1 cellular context compared by ENCODE assay signal in the genomic region with DNA sequence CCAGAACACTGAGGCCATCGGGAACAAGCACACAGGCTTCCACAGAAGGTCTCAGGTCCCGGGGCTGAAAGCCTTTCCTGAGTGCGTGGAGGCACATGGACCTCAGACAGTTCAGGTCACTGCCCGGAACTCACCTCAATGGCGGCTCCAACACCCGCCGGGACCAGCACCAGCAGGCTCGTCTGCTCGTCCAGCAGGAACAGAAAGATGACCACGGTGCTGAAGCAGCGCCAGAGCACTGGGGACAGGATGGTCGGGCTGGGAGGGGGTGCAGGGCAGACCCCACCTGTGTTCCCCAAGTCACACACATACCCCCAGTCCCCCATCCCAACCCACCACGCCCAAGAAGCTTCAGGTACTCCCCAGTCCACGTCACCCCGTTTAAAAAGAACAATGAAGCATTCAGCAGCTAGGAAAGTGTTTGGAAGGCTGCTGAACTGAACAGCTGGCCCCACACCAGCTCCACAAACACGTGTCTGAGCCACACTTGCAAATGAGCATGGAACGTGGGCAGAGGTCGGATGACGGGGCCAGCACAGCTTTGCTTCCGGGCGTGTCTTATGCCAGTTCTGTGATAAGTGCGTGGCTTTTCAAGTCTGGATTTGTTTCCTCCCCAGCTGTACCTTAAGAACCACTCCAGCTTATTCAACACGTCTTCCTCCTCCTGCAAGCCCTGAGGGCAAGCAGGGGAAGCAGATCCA.
TF ChIP-seq lines count a peak whose summit lies in the region.

No MANE protein-coding gene starts in this region.

TF ChIP-seq in IMR-90, 13 proteins besides CTCF, POLR2A, EP300 and RAD21 (continued from another document):
- TF ChIP-seq RFX5 (IDR thresholded peaks at IDR 0.05; ENCODE audit: low read depth, low read length) = no peak
- no peak for TF ChIP-seq RCOR1 (IDR thresholded peaks at IDR 0.05; ENCODE audit: insufficient replicate concordance, low read length)
- no peak for TF ChIP-seq CHD1 (IDR thresholded peaks at IDR 0.05; ENCODE audit: low read depth, low read length)
- TF ChIP-seq, protein P1, sequence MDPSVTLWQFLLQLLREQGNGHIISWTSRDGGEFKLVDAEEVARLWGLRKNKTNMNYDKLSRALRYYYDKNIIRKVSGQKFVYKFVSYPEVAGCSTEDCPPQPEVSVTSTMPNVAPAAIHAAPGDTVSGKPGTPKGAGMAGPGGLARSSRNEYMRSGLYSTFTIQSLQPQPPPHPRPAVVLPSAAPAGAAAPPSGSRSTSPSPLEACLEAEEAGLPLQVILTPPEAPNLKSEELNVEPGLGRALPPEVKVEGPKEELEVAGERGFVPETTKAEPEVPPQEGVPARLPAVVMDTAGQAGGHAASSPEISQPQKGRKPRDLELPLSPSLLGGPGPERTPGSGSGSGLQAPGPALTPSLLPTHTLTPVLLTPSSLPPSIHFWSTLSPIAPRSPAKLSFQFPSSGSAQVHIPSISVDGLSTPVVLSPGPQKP (IDR thresholded peaks at IDR 0.05; ENCODE audit: borderline replicate concordance, low read depth, low read length) = no peak
- no peak for TF ChIP-seq FOS (IDR thresholded peaks at IDR 0.05; ENCODE audit: low read depth, low read length)
- TF ChIP-seq MAFK (IDR thresholded peaks at IDR 0.05; ENCODE audit: low read depth, low read length) = no peak
- TF ChIP-seq MXI1 (IDR thresholded peaks at IDR 0.05; ENCODE audit: borderline replicate concordance, low read depth, low read length) = no peak
- TF ChIP-seq, protein P2, sequence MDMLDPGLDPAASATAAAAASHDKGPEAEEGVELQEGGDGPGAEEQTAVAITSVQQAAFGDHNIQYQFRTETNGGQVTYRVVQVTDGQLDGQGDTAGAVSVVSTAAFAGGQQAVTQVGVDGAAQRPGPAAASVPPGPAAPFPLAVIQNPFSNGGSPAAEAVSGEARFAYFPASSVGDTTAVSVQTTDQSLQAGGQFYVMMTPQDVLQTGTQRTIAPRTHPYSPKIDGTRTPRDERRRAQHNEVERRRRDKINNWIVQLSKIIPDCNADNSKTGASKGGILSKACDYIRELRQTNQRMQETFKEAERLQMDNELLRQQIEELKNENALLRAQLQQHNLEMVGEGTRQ (IDR thresholded peaks at IDR 0.05; ENCODE audit: low read depth, low read length) = no peak
- TF ChIP-seq SMC3 (IDR thresholded peaks at IDR 0.05; ENCODE audit: low read depth, low read length) = no peak
